Comparison of ENCODE assay signal across 7 cellular contexts in genomic region chr11:66467034-66467659, GRCh38. TPM values are rescaled to one million over a fixed set of nuclear protein-coding genes. Genes with fewer than 3 reads are reported as not detected.
DNase-seq lines count a peak whose midpoint lies in the region; ATAC-seq and TF ChIP-seq lines count a peak whose summit lies in the region.

No MANE protein-coding gene starts in this region.

- H3K4me1 ChIP-seq in HUES64 (ENCODE audit: insufficient read depth, low read length) = peaks cover 14% of the 10 kb centered on the region
- H3K4me1 ChIP-seq in psoas muscle = peaks cover 3% of the 10 kb centered on the region

- H3K27me3 ChIP-seq in HUES64 (ENCODE audit: insufficient read depth, low read length) (no peaks in the 10 kb centered on the region), psoas muscle (ENCODE audit: insufficient read depth in 3 of 3, low read length in 2 of 3) (peaks cover 0 to 3% (median 0%) of the 10 kb centered on the region in 3 donors)

- DNase-seq in GM03348 (ENCODE audit: low spot score) = peak; percentile 79
- peak in 1 of 2 donors; percentile 59 for DNase-seq in activated T-cell treated with anti-CD3 and anti-CD28 coated beads, Interleukin-2, amount 50 U/mL, for 72 hours
- DNase-seq in left cardiac atrium = peak; percentile 49
- DNase-seq in psoas muscle = peak; percentile 47 to 76
- DNase-seq in posterior vena cava (ENCODE audit: low spot score) = no peak

- H3K4me3 ChIP-seq in HUES64 (ENCODE audit: low read length) (peak overlapping the region; percentile 77), psoas muscle (peak overlapping the region; percentile 77)

- peak overlapping the region; percentile 80 for H3K27ac Mint-ChIP-seq in activated T-cell treated with anti-CD3 and anti-CD28 coated beads, Interleukin-2, amount 50 U/mL, for 72 hours

- H3K27me3 Mint-ChIP-seq in activated T-cell treated with anti-CD3 and anti-CD28 coated beads, Interleukin-2, amount 50 U/mL, for 72 hours (ENCODE audit: low read depth) = no peaks in the 10 kb centered on the region

- peak; percentile 34 for ATAC-seq in GM19467 (IDR thresholded peaks at IDR 0.05; ENCODE audit: unreplicated experiment)
- peak; percentile 60 to 64 for ATAC-seq in activated T-cell treated with anti-CD3 and anti-CD28 coated beads, Interleukin-2, amount 50 U/mL, for 72 hours (replicated peaks in 1 of 2)
- peak; percentile 29 to 30 for ATAC-seq in left cardiac atrium
- peak; percentile 14 to 53 (median 38) for ATAC-seq in psoas muscle

- H3K36me3 Mint-ChIP-seq in activated T-cell treated with anti-CD3 and anti-CD28 coated beads, Interleukin-2, amount 50 U/mL, for 72 hours (ENCODE audit: insufficient read depth in 2 of 2) = no peaks in the 10 kb centered on the region

- H3K27ac ChIP-seq in HUES64 (ENCODE audit: low read depth, low read length) (no peak overlapping the region), psoas muscle (peak overlapping the region; percentile 69)

- H3K9me3 Mint-ChIP-seq in activated T-cell treated with anti-CD3 and anti-CD28 coated beads, Interleukin-2, amount 50 U/mL, for 72 hours = no peaks in the 10 kb centered on the region

- H3K9ac ChIP-seq in HUES64 (ENCODE audit: low read depth, low read length) = peak overlapping the region; percentile 64

- peak; percentile 35 for TF ChIP-seq CTCF in psoas muscle (IDR thresholded peaks at IDR 0.05)

- WGBS in HUES64 = 3% methylated on average over 72 of the region's 72 CpGs
- 1 to 9% (median 3%) methylated on average over 23 to 72 of the region's 72 CpGs for WGBS in psoas muscle, 3 donors

- H3K36me3 ChIP-seq in HUES64 (ENCODE audit: insufficient read depth, low read length) = peaks cover 4% of the 10 kb centered on the region; the same call in 1 of the 2 replicates
- H3K36me3 ChIP-seq in psoas muscle (ENCODE audit: insufficient read depth in 1 of 2, low read depth in 1 of 2) = peaks cover 0 to 31% of the 10 kb centered on the region in 2 donors

- peak overlapping the region; percentile 94 to 96 for H3K4me3 Mint-ChIP-seq in activated T-cell treated with anti-CD3 and anti-CD28 coated beads, Interleukin-2, amount 50 U/mL, for 72 hours

- peaks cover 7% of the 10 kb centered on the region; the same call in 1 of the 2 replicates for H3K9me3 ChIP-seq in HUES64 (ENCODE audit: insufficient read depth, low read depth, low read length)
- H3K9me3 ChIP-seq in psoas muscle = no peaks in the 10 kb centered on the region

- intact Hi-C loops in left cardiac atrium (cut with DNase I) (no loop called here), psoas muscle (cut with DNase I) (no loop called here), posterior vena cava (cut with DNase I) (loop anchor here in 1 of 2 donors (5.0 kb wide), 1 partner anchor 645 kb away; no protein-coding TSS in a partner anchor)

- H3K4me1 Mint-ChIP-seq in activated T-cell treated with anti-CD3 and anti-CD28 coated beads, Interleukin-2, amount 50 U/mL, for 72 hours (ENCODE audit: low read depth) = peaks cover 43% of the 10 kb centered on the region

RNA-seq across cellular contexts. Expression of gene PELI3, which starts 0.4 kb away (rescaled TPM):
- polyA plus RNA-seq in HUES64 (2013, experiment 1 of 2) = 3.6 TPM
- polyA plus RNA-seq in HUES64 (2013, experiment 2 of 2) = 4.8 TPM
- 1 to 10 TPM; 6.2 to 6.6 TPM for total RNA-seq in activated T-cell treated with anti-CD3 and anti-CD28 coated beads, Interleukin-2, amount 50 U/mL, for 72 hours
- total RNA-seq in left cardiac atrium (10 to 100 TPM in 1 of 2 donors, 1 to 10 TPM in 1; 9.1 to 11.0 TPM), psoas muscle (10 to 100 TPM in 2 of 4 donors, 1 to 10 TPM in 2; 5.3 to 22.5 (median 11.4) TPM), posterior vena cava (10 to 100 TPM; 12.4 to 13.0 TPM)
- 10 to 100 TPM in 2 of 3 donors, 1 to 10 TPM in 1; 3.1 to 46.8 (median 14.4) TPM for polyA plus RNA-seq in psoas muscle

RNA-seq across cellular contexts. Expression of gene DPP3, which starts 13.1 kb away (rescaled TPM):
- 51.1 TPM for polyA plus RNA-seq in HUES64 (2013, experiment 1 of 2)
- 46.3 TPM for polyA plus RNA-seq in HUES64 (2013, experiment 2 of 2)
- total RNA-seq in activated T-cell treated with anti-CD3 and anti-CD28 coated beads, Interleukin-2, amount 50 U/mL, for 72 hours = 10 to 100 TPM; 48.3 to 56.9 TPM
- total RNA-seq in left cardiac atrium = 10 to 100 TPM; 18.5 TPM
- 10 to 100 TPM; 24.0 to 44.4 (median 29.8) TPM for total RNA-seq in psoas muscle
- polyA plus RNA-seq in psoas muscle = 10 to 100 TPM; 30.7 to 58.7 (median 57.9) TPM
- 10 to 100 TPM; 27.1 to 29.4 TPM for total RNA-seq in posterior vena cava

RNA-seq across cellular contexts. Expression of gene MRPL11, which starts 28.5 kb away (rescaled TPM):
- 112 TPM for polyA plus RNA-seq in HUES64 (2013, experiment 1 of 2)
- polyA plus RNA-seq in HUES64 (2013, experiment 2 of 2) = 113 TPM
- 10 to 100 TPM; 57.4 to 66.6 TPM for total RNA-seq in activated T-cell treated with anti-CD3 and anti-CD28 coated beads, Interleukin-2, amount 50 U/mL, for 72 hours
- total RNA-seq in left cardiac atrium (10 to 100 TPM; 43.1 to 47.0 TPM), psoas muscle (10 to 100 TPM; 37.0 to 57.4 (median 48.7) TPM), posterior vena cava (10 to 100 TPM; 36.5 to 37.2 TPM)
- 10 to 100 TPM; 60.4 to 60.9 (median 60.7) TPM for polyA plus RNA-seq in psoas muscle

RNA-seq across cellular contexts. Expression of gene BBS1, which starts 43.3 kb away (rescaled TPM):
- polyA plus RNA-seq in HUES64 (2013, experiment 1 of 2) = 11.1 TPM
- 15.4 TPM for polyA plus RNA-seq in HUES64 (2013, experiment 2 of 2)
- 10 to 100 TPM; 18.1 to 18.8 TPM for total RNA-seq in activated T-cell treated with anti-CD3 and anti-CD28 coated beads, Interleukin-2, amount 50 U/mL, for 72 hours
- total RNA-seq in left cardiac atrium = 10 to 100 TPM; 18.7 to 18.9 TPM
- total RNA-seq in psoas muscle = 10 to 100 TPM in 3 of 4 donors, 1 to 10 TPM in 1; 8.4 to 15.3 (median 12.1) TPM
- 10 to 100 TPM in 1 of 3 donors, 1 to 10 TPM in 2; 4.4 to 13.8 (median 5.0) TPM for polyA plus RNA-seq in psoas muscle
- 10 to 100 TPM; 23.4 to 31.1 TPM for total RNA-seq in posterior vena cava

RNA-seq across cellular contexts. Expression of gene NPAS4, which starts 46.3 kb away (rescaled TPM):
- 0.35 TPM for polyA plus RNA-seq in HUES64 (2013, experiment 1 of 2)
- polyA plus RNA-seq in HUES64 (2013, experiment 2 of 2) = 0.19 TPM
- total RNA-seq in activated T-cell treated with anti-CD3 and anti-CD28 coated beads, Interleukin-2, amount 50 U/mL, for 72 hours = not detected
- under 1 TPM; 0.18 to 0.68 TPM for total RNA-seq in left cardiac atrium
- not detected for total RNA-seq in psoas muscle
- under 1 TPM in 1 of 3 donors, not detected in 2; 0.05 TPM for polyA plus RNA-seq in psoas muscle
- 1 to 10 TPM; 2.6 to 6.5 TPM for total RNA-seq in posterior vena cava
